8 cellular contexts compared by ENCODE assay signal in genomic region chr9:124776952-124777645, GRCh38. TPM values are rescaled to one million over a fixed set of nuclear protein-coding genes. Genes with fewer than 3 reads are reported as not detected.
DNase-seq lines count a peak whose midpoint lies in the region; ATAC-seq and TF ChIP-seq lines count a peak whose summit lies in the region.

Gene OLFML2A, plus strand, starts transcription at chr9:124777133. Its CDS starts 138 bp downstream, at chr9:124777271.

- in situ Hi-C loops in HAP-1 (cut with MboI; ENCODE audit: low sequenced_read_pairs), result no loop called here

- peaks cover 38% of the 10 kb centered on the region for H3K27me3 ChIP-seq in BLaER1
- no peaks in the 10 kb centered on the region for H3K27me3 ChIP-seq in HAP-1 (ENCODE audit: low read depth)
- H3K27me3 ChIP-seq in esophagus squamous epithelium, result peaks cover 0 to 13% (median 0%) of the 10 kb centered on the region in 4 donors

- no peaks in the 10 kb centered on the region for H3K36me3 Mint-ChIP-seq in natural killer cell treated with Interleukin-12 subunit alpha and Interleukin-12 subunit beta and Interleukin-15 and Interleukin-18, amount 100 ng/mL, for 72 hours

- H3K9me3 Mint-ChIP-seq in natural killer cell treated with Interleukin-12 subunit alpha and Interleukin-12 subunit beta and Interleukin-15 and Interleukin-18, amount 100 ng/mL, for 72 hours, result no peaks in the 10 kb centered on the region

- 0% methylated on average over 2 to 16 of the region's 86 CpGs for WGBS in esophagus squamous epithelium, 2 donors

- TF ChIP-seq CTCF in VCaP (conservative IDR thresholded peaks at IDR 0.05) (peak; percentile 69), esophagus squamous epithelium (IDR thresholded peaks at IDR 0.05) (peak in 5 of 6 experiments; percentile 19 to 68 (median 36))

- H3K4me1 ChIP-seq in BLaER1 (peaks cover 12% of the 10 kb centered on the region), HAP-1 (0 out of 2 replicates have a peak, but pooled peaks cover 3% of the 10 kb centered on the region), esophagus squamous epithelium (peaks cover 16 to 75% (median 32%) of the 10 kb centered on the region in 3 donors)

- TF ChIP-seq POLR2A in esophagus squamous epithelium (IDR thresholded peaks at IDR 0.05), result peak in 1 of 4 donors; percentile 37

- peaks cover 21 to 26% of the 10 kb centered on the region in 2 donors for H3K27me3 Mint-ChIP-seq in natural killer cell treated with Interleukin-12 subunit alpha and Interleukin-12 subunit beta and Interleukin-15 and Interleukin-18, amount 100 ng/mL, for 72 hours

- H3K27ac ChIP-seq in BLaER1 (no peak within 1 kb of the TSS), VCaP (peak within 1 kb of the TSS; percentile 20; the same call in 1 of the 2 replicates), esophagus squamous epithelium (peak within 1 kb of the TSS; percentile 70 to 83 (median 76))

- H4K20me1 ChIP-seq in BLaER1, result no peaks in the 10 kb centered on the region; the same call in 1 of the 2 replicates

- ATAC-seq in natural killer cell treated with Interleukin-12 subunit alpha and Interleukin-12 subunit beta and Interleukin-15 and Interleukin-18, amount 100 ng/mL, for 72 hours, result peak; percentile 54 to 67
- ATAC-seq in GM21717 (IDR thresholded peaks at IDR 0.05; ENCODE audit: unreplicated experiment), result no peak
- ATAC-seq in HG02642 (IDR thresholded peaks at IDR 0.05; ENCODE audit: poor library complexity, unreplicated experiment), result no peak

- peaks cover 17 to 24% of the 10 kb centered on the region in 2 donors for H3K4me1 Mint-ChIP-seq in natural killer cell treated with Interleukin-12 subunit alpha and Interleukin-12 subunit beta and Interleukin-15 and Interleukin-18, amount 100 ng/mL, for 72 hours (ENCODE audit: low read depth in 2 of 2)

- peak within 1 kb of the TSS; percentile 58 for H3K9ac ChIP-seq in BLaER1

- peak in 1 of 2 experiments; percentile 64 for DNase-seq in HAP-1 (ENCODE audit: low spot score in 2 of 2)
- DNase-seq in esophagus squamous epithelium (lab: John Stamatoyannopoulos, UW), result no peak
- no peak for DNase-seq in natural killer cell treated with Interleukin-12 subunit alpha and Interleukin-12 subunit beta and Interleukin-15 and Interleukin-18, amount 100 ng/mL, for 72 hours (ENCODE audit: low spot score)
- no peak for DNase-seq in NCI-H2029 (lab: John Stamatoyannopoulos, UW)

- H3K27ac Mint-ChIP-seq in natural killer cell treated with Interleukin-12 subunit alpha and Interleukin-12 subunit beta and Interleukin-15 and Interleukin-18, amount 100 ng/mL, for 72 hours, result peak within 1 kb of the TSS in 1 of 2 donors; percentile 29

- H3K4me3 ChIP-seq in BLaER1 (peak within 1 kb of the TSS; percentile 66), HAP-1 (peak within 1 kb of the TSS; percentile 40), esophagus squamous epithelium (peak within 1 kb of the TSS; percentile 58 to 81 (median 72))

- peak within 1 kb of the TSS; percentile 71 for H3K4me3 Mint-ChIP-seq in natural killer cell treated with Interleukin-12 subunit alpha and Interleukin-12 subunit beta and Interleukin-15 and Interleukin-18, amount 100 ng/mL, for 72 hours

- H3K36me3 ChIP-seq in BLaER1 (no peaks in the 10 kb centered on the region), HAP-1 (replicated peaks) (no peaks in the 10 kb centered on the region), esophagus squamous epithelium (no peaks in the 10 kb centered on the region)

- H3K9me3 ChIP-seq in BLaER1, result no peaks in the 10 kb centered on the region
- no peaks in the 10 kb centered on the region for H3K9me3 ChIP-seq in HAP-1
- no peaks in the 10 kb centered on the region for H3K9me3 ChIP-seq in esophagus squamous epithelium

- intact Hi-C loops in esophagus squamous epithelium (cut with DNase I), result no loop called here

- H3K4me2 ChIP-seq in BLaER1, result peak within 1 kb of the TSS; percentile 97

RNA-seq across cellular contexts. Expression of gene OLFML2A, which starts in this region (rescaled TPM):
- 10 to 100 TPM in 3 of 4 donors, 1 to 10 TPM in 1; 9.0 to 21.7 (median 13.6) TPM for total RNA-seq in esophagus squamous epithelium
- not detected for total RNA-seq in natural killer cell treated with Interleukin-12 subunit alpha and Interleukin-12 subunit beta and Interleukin-15 and Interleukin-18, amount 100 ng/mL, for 72 hours

Comparison
In these comparisons a context has a peak if more than half of its experiments do, and no peak if none do; other contexts are left out.
1. RNA of gene OLFML2A (total RNA-seq): 9.0 to 21.7 TPM in esophagus squamous epithelium; not detected in natural killer cell treated with Interleukin-12 subunit alpha and Interleukin-12 subunit beta and Interleukin-15 and Interleukin-18, amount 100 ng/mL, for 72 hours; every median in the first group is over 4 times any median in the second.
2. Peak in ATAC-seq in natural killer cell treated with Interleukin-12 subunit alpha and Interleukin-12 subunit beta and Interleukin-15 and Interleukin-18, amount 100 ng/mL, for 72 hours; RNA of the gene not detected or under 1 TPM.
3. Peak in every context shown above with its lines, with median percentiles within 50 percentile points of each other: H3K4me3 ChIP-seq.